ENCODE assay signal across 1 cellular context in genomic region chr7:24825931-24826661, GRCh38.
TF ChIP-seq lines count a peak whose summit lies in the region.

No MANE protein-coding gene starts in this region.

TF ChIP-seq in HepG2, 621 proteins besides CTCF, POLR2A, EP300 and RAD21 (continued from another document and continues in another):
- TF ChIP-seq NR2C2 (CRISPR knock-in tag; IDR thresholded peaks at IDR 0.05; ENCODE audit: borderline replicate concordance) = no peak
- no peak for TF ChIP-seq SNAPC2 (CRISPR knock-in tag; IDR thresholded peaks at IDR 0.05)
- TF ChIP-seq PAF1 (CRISPR knock-in tag; IDR thresholded peaks at IDR 0.05) = no peak
- TF ChIP-seq ELF3 (CRISPR knock-in tag; IDR thresholded peaks at IDR 0.05) = no peak
- no peak for TF ChIP-seq ZNF609 (CRISPR knock-in tag; IDR thresholded peaks at IDR 0.05; ENCODE audit: borderline replicate concordance)
- TF ChIP-seq TCF7 (IDR thresholded peaks at IDR 0.05; ENCODE audit: low read depth) = no peak; the same call in 1 of the 2 replicates
- no peak for TF ChIP-seq BATF2 (CRISPR knock-in tag; IDR thresholded peaks at IDR 0.05)
- no peak for TF ChIP-seq SOX6 (IDR thresholded peaks at IDR 0.05)
- TF ChIP-seq SOX6 (CRISPR knock-in tag; IDR thresholded peaks at IDR 0.05) = peak; percentile 87
- no peak for TF ChIP-seq ATF1 (CRISPR knock-in tag; IDR thresholded peaks at IDR 0.05)
- no peak for TF ChIP-seq ZNF773 (CRISPR knock-in tag; IDR thresholded peaks at IDR 0.05; ENCODE audit: borderline replicate concordance)
- no peak for TF ChIP-seq ZNF329 (CRISPR knock-in tag; IDR thresholded peaks at IDR 0.05; ENCODE audit: low read depth)
- no peak for TF ChIP-seq SRSF4 (IDR thresholded peaks at IDR 0.05; ENCODE audit: low read depth, low read length, poor library complexity, severe bottlenecking)
- TF ChIP-seq SPEN (CRISPR knock-in tag; IDR thresholded peaks at IDR 0.05; ENCODE audit: low read depth) = peak; percentile 64; the same call in 1 of the 2 replicates
- no peak; the same call in 1 of the 2 replicates for TF ChIP-seq EHMT2 (IDR thresholded peaks at IDR 0.05; ENCODE audit: borderline replicate concordance, low read depth, low read length)
- no peak for TF ChIP-seq CBFB (CRISPR knock-in tag; IDR thresholded peaks at IDR 0.05)
- TF ChIP-seq CBX5 (CRISPR knock-in tag; IDR thresholded peaks at IDR 0.05; ENCODE audit: borderline replicate concordance) = no peak; the same call in 1 of the 2 replicates
- no peak for TF ChIP-seq ZNF687 (CRISPR knock-in tag; IDR thresholded peaks at IDR 0.05)
- no peak for TF ChIP-seq NONO (IDR thresholded peaks at IDR 0.05)
- no peak for TF ChIP-seq NONO (CRISPR knock-in tag; conservative IDR thresholded peaks at IDR 0.05)
- no peak for TF ChIP-seq ZNF235 (CRISPR knock-in tag; IDR thresholded peaks at IDR 0.05; ENCODE audit: borderline replicate concordance)
- peak; percentile 99 for TF ChIP-seq ZSCAN29 (CRISPR knock-in tag; conservative IDR thresholded peaks at IDR 0.05)
- no peak for TF ChIP-seq ZNF800 (CRISPR knock-in tag; IDR thresholded peaks at IDR 0.05)
- TF ChIP-seq ZNF567 (CRISPR knock-in tag; IDR thresholded peaks at IDR 0.05; ENCODE audit: borderline replicate concordance) = no peak
- TF ChIP-seq ZC3H4 (CRISPR knock-in tag; IDR thresholded peaks at IDR 0.05; ENCODE audit: borderline replicate concordance) = no peak
- TF ChIP-seq ZNF343 (CRISPR knock-in tag; IDR thresholded peaks at IDR 0.05) = no peak
- TF ChIP-seq TGIF2 (CRISPR knock-in tag; IDR thresholded peaks at IDR 0.05) = no peak
- no peak; the same call in 1 of the 2 replicates for TF ChIP-seq SAFB2 (CRISPR knock-in tag; IDR thresholded peaks at IDR 0.05; ENCODE audit: borderline replicate concordance, low read depth)
- TF ChIP-seq ZBED4 (CRISPR knock-in tag; IDR thresholded peaks at IDR 0.05; ENCODE audit: borderline replicate concordance) = no peak
- TF ChIP-seq HMGA1 (CRISPR knock-in tag; conservative IDR thresholded peaks at IDR 0.05) = no peak
- TF ChIP-seq KAT7 (CRISPR knock-in tag; IDR thresholded peaks at IDR 0.05; ENCODE audit: borderline replicate concordance) = no peak
- TF ChIP-seq PRDM4 (CRISPR knock-in tag; IDR thresholded peaks at IDR 0.05; ENCODE audit: borderline replicate concordance) = no peak
- TF ChIP-seq IKZF4 (CRISPR knock-in tag; IDR thresholded peaks at IDR 0.05; ENCODE audit: borderline replicate concordance, low read depth, not compliant biosample characterization) = no peak
- TF ChIP-seq BCL6 (CRISPR knock-in tag; IDR thresholded peaks at IDR 0.05) = no peak
- TF ChIP-seq CENPBD1 (CRISPR knock-in tag; IDR thresholded peaks at IDR 0.05; ENCODE audit: borderline replicate concordance, low read depth) = no peak
- TF ChIP-seq CC2D1A (CRISPR knock-in tag; IDR thresholded peaks at IDR 0.05) = no peak
- TF ChIP-seq ARID5B (CRISPR knock-in tag; IDR thresholded peaks at IDR 0.05) = peak; percentile 90
- TF ChIP-seq HNRNPK (IDR thresholded peaks at IDR 0.05; ENCODE audit: low read depth, low read length, poor library complexity, severe bottlenecking) = no peak
- peak; percentile 64 for TF ChIP-seq KDM6A (CRISPR knock-in tag; IDR thresholded peaks at IDR 0.05; ENCODE audit: low read depth)
